8 cellular contexts compared by ENCODE assay signal in genomic region chr3:72185549-72186484, GRCh38.
DNase-seq lines count a peak whose midpoint lies in the region; TF ChIP-seq lines count a peak whose summit lies in the region.

No MANE protein-coding gene starts in this region.

- peak overlapping the region; percentile 55 for H3K9ac ChIP-seq in GM23248

- in situ Hi-C loops in GM23248 (cut with MboI): no loop called here

- peak overlapping the region; percentile 30 for H3K4me2 ChIP-seq in GM23248 (ENCODE audit: unreplicated experiment)

- H3K79me2 ChIP-seq in GM23248 (ENCODE audit: insufficient read depth): no peaks in the 10 kb centered on the region

- H3K36me3 ChIP-seq in GM23248 (ENCODE audit: low read depth) (no peaks in the 10 kb centered on the region), mesodermal cell (ENCODE audit: control insufficient read depth, insufficient read depth, low read length) (no peaks in the 10 kb centered on the region), esophagus squamous epithelium (no peaks in the 10 kb centered on the region)

- H3K9me2 ChIP-seq in GM23248 (ENCODE audit: insufficient read depth): no peaks in the 10 kb centered on the region

- H2AFZ ChIP-seq in GM23248: peak overlapping the region; percentile 38

- DNase-seq in AG20443 (ENCODE audit: low spot score) (peak; percentile 84), GM23248 (peak; percentile 94), esophagus squamous epithelium (lab: John Stamatoyannopoulos, UW) (no peak), medulla oblongata (ENCODE audit: extremely low spot score) (no peak), Ammon's horn (ENCODE audit: low spot score) (no peak), D341Med (ENCODE audit: low spot score) (no peak)
- DNase-seq in activated T-cell treated with anti-CD3 and anti-CD28 coated beads, Interleukin-2, amount 50 U/mL, for 48 hours: peak; percentile 52 to 62

- TF ChIP-seq CTCF in esophagus squamous epithelium (IDR thresholded peaks at IDR 0.05): no peak

- H3K9me3 ChIP-seq in GM23248 (ENCODE audit: low read depth) (no peaks in the 10 kb centered on the region), mesodermal cell (ENCODE audit: control insufficient read depth, low read length) (no peaks in the 10 kb centered on the region), esophagus squamous epithelium (no peaks in the 10 kb centered on the region)

- no peak for TF ChIP-seq POLR2A in esophagus squamous epithelium (IDR thresholded peaks at IDR 0.05)

- 32 to 33% methylated on average over 9 of the region's 9 CpGs for WGBS in GM23248 (ENCODE audit: low coverage in 1 of 2, low lambda C conversion rate in 2 of 2, missing lambda C conversion rate in 2 of 2), 2 experiments
- WGBS in mesodermal cell (ENCODE audit: insufficient coverage in 2 of 2), 2 experiments: 25 to 62% methylated on average over 4 to 6 of the region's 9 CpGs
- 34 to 40% methylated on average over 9 of the region's 9 CpGs for WGBS in esophagus squamous epithelium, 2 donors

- H3K4me1 ChIP-seq in GM23248 (ENCODE audit: insufficient read depth): peaks cover 19% of the 10 kb centered on the region
- H3K4me1 ChIP-seq in mesodermal cell (ENCODE audit: control insufficient read depth, insufficient read depth, low read length, poor library complexity, severe bottlenecking): peaks cover 20% of the 10 kb centered on the region
- H3K4me1 ChIP-seq in esophagus squamous epithelium: peaks cover 0 to 8% (median 4%) of the 10 kb centered on the region in 3 donors

- H3K27ac ChIP-seq in GM23248: peak overlapping the region; percentile 85
- peak overlapping the region; percentile 78 for H3K27ac ChIP-seq in mesodermal cell (ENCODE audit: low read depth, low read length, severe bottlenecking)
- H3K27ac ChIP-seq in esophagus squamous epithelium: no peak overlapping the region

- no peaks in the 10 kb centered on the region for H4K20me1 ChIP-seq in GM23248 (ENCODE audit: insufficient read depth)

- intact Hi-C loops in esophagus squamous epithelium (cut with DNase I): no loop called here

- H3K27me3 ChIP-seq in GM23248 (replicated peaks; ENCODE audit: insufficient read depth) (no peaks in the 10 kb centered on the region), esophagus squamous epithelium (no peaks in the 10 kb centered on the region)

- H3K4me3 ChIP-seq in GM23248: peak overlapping the region; percentile 14
- H3K4me3 ChIP-seq in mesodermal cell (ENCODE audit: extremely low read depth, insufficient read depth, low read length, poor library complexity, severe bottlenecking): no peak overlapping the region
- no peak overlapping the region for H3K4me3 ChIP-seq in esophagus squamous epithelium

- H3F3A ChIP-seq in GM23248 (ENCODE audit: insufficient read depth): peaks cover 19% of the 10 kb centered on the region

Comparison
In these comparisons a context has a peak if more than half of its experiments do, and no peak if none do; other contexts are left out.
1. DNase-seq: peak in AG20443 (single experiment), GM23248 (single experiment) and activated T-cell treated with anti-CD3 and anti-CD28 coated beads, Interleukin-2, amount 50 U/mL, for 48 hours (2 of 2); none in esophagus squamous epithelium (single experiment), medulla oblongata (single experiment), Ammon's horn (single experiment) and D341Med (single experiment).
2. H3K27ac ChIP-seq: peak in GM23248 (single experiment) and mesodermal cell (single experiment); none in esophagus squamous epithelium (0 of 4).